25 cellular contexts compared by ENCODE assay signal in the genomic region with DNA sequence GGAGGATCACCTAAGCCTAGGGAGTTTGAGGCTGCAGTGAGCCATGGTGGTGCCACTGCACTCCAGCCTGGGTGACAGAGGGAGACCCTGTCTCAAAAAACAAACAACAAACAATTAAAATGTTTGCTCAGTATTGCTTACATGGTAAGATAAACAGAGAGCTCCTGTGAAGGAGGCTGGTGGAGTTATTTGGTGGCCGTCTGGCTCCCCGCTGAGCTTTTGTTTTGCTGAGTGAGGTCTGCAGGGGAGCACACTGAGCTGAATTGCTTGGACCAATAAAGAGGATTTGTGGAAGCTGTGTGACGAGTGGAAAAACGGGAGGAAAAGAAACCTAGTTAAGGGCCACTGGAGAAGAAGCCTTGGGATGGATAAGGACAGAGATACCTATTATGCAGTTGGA. TPM values are rescaled to one million over a fixed set of nuclear protein-coding genes. Genes with fewer than 3 reads are reported as not detected.
DNase-seq lines count a peak whose midpoint lies in the region; ATAC-seq lines count a peak whose summit lies in the region.
"Had no signal": no experiment of that assay in that cellular context is flagged by ENCODE, and none has a peak within 500 bp of the region (broad histone marks: within the 10 kb centered on the region; RNA-seq: fewer than 3 reads in every experiment).

No MANE protein-coding gene starts in this region.

- no peaks in the 10 kb centered on the region for H3K9me3 Mint-ChIP-seq in activated T-cell treated with anti-CD3 and anti-CD28 coated beads, Interleukin-2, amount 50 U/mL, for 72 hours
- H3K9me3 Mint-ChIP-seq: HFFc6, naive B cell had no signal

- peak overlapping the region; percentile 8; the same call in 1 of the 2 replicates for H3K4me3 ChIP-seq in HUES6 (ENCODE audit: low read depth, low read length)
- H3K4me3 ChIP-seq: BLaER1 treated with 17β-estradiol and CSF1 and Interleukin-3, amounts not matched to agents 10 nM and 100 nM; colonic mucosa; ovary; upper lobe of right lung had no signal

- H3K4me1 ChIP-seq in HUES6 (ENCODE audit: control insufficient read depth, insufficient read depth, low read length), result peaks cover 39% of the 10 kb centered on the region
- H3K4me1 ChIP-seq: colonic mucosa, upper lobe of right lung had no signal

- no peak overlapping the region for H3K4me3 Mint-ChIP-seq in activated T-cell treated with anti-CD3 and anti-CD28 coated beads, Interleukin-2, amount 50 U/mL, for 72 hours
- H3K4me3 Mint-ChIP-seq: activated CD8-positive, alpha-beta T cell treated with anti-CD3 and anti-CD28 coated beads, Interleukin-2, amount 10 ng/mL, durations not matched to agents 7 days and 5 days; HFFc6; naive B cell had no signal

- DNase-seq in COLO668 (lab: John Stamatoyannopoulos, UW; ENCODE audit: unreplicated experiment) (peak; percentile 86), NCI-H69 (lab: John Stamatoyannopoulos, UW) (peak; percentile 91), iPS DF 4.7 (ENCODE audit: extremely low read depth, low spot score) (peak; percentile 82), ureter (ENCODE audit: low spot score) (no peak), T-helper 1 cell (no peak), NCI-H1105 treated with DMSO at 0.1 percent for 48 hours (lab: John Stamatoyannopoulos, UW) (no peak)
- DNase-seq in activated T-cell treated with anti-CD3 and anti-CD28 coated beads, Interleukin-2, amount 50 U/mL, for 72 hours, result no peak
- DNase-seq: ACHN; activated CD4-positive, alpha-beta T cell treated with anti-CD3 and anti-CD28 coated beads for 1 hour; activated CD8-positive, alpha-beta T cell treated with anti-CD3 and anti-CD28 coated beads, Interleukin-2, amount 10 ng/mL, durations not matched to agents 7 days and 5 days; activated T-cell treated with anti-CD3 and anti-CD28 coated beads, Interleukin-2, amount 50 U/mL, for 1 hour; amygdala; colonic mucosa; GDM1; HFFc6; Karpas-422; naive B cell; ovary; right cardiac atrium; SIG-M5; stimulated activated CD4-positive, alpha-beta T cell treated with anti-CD3 and anti-CD28 coated beads, Interleukin-12 subunit alpha, Interleukin-12 subunit beta, amount 100 ng/mL, for 4 hours; upper lobe of right lung had no signal

- H3K4me1 Mint-ChIP-seq in activated T-cell treated with anti-CD3 and anti-CD28 coated beads, Interleukin-2, amount 50 U/mL, for 72 hours (ENCODE audit: low read depth), result no peaks in the 10 kb centered on the region
- H3K4me1 Mint-ChIP-seq: naive B cell had no signal

- H3K9me3 ChIP-seq in HUES6 (ENCODE audit: control insufficient read depth, insufficient read depth, low read depth, low read length), result no peaks in the 10 kb centered on the region
- H3K9me3 ChIP-seq: BLaER1 treated with 17β-estradiol and CSF1 and Interleukin-3, amounts not matched to agents 10 nM and 100 nM; colonic mucosa; ovary; upper lobe of right lung had no signal

- ATAC-seq in activated T-cell treated with anti-CD3 and anti-CD28 coated beads, Interleukin-2, amount 50 U/mL, for 72 hours (replicated peaks in 1 of 2), result no peak
- ATAC-seq: activated CD8-positive, alpha-beta T cell treated with anti-CD3 and anti-CD28 coated beads, Interleukin-2, amount 10 ng/mL, durations not matched to agents 7 days and 5 days; Panc1; right cardiac atrium; upper lobe of right lung had no signal

- no peak overlapping the region for H3K27ac ChIP-seq in HUES6 (ENCODE audit: low read depth, low read length)
- H3K27ac ChIP-seq: colonic mucosa, ovary, upper lobe of right lung had no signal

- 0 out of 2 replicates have a peak, but pooled peaks cover 6% of the 10 kb centered on the region for H3K27me3 ChIP-seq in HUES6 (ENCODE audit: control insufficient read depth, insufficient read depth, low read length)
- H3K27me3 ChIP-seq: BLaER1 treated with 17β-estradiol and CSF1 and Interleukin-3, amounts not matched to agents 10 nM and 100 nM; colonic mucosa; ovary; upper lobe of right lung had no signal

- H3K27me3 Mint-ChIP-seq in activated T-cell treated with anti-CD3 and anti-CD28 coated beads, Interleukin-2, amount 50 U/mL, for 72 hours (ENCODE audit: low read depth), result peaks cover 44% of the 10 kb centered on the region

- no peak overlapping the region for H3K9ac ChIP-seq in HUES6 (ENCODE audit: low read length)
- H3K9ac ChIP-seq: BLaER1 treated with 17β-estradiol and CSF1 and Interleukin-3, amounts not matched to agents 10 nM and 100 nM had no signal

- no peaks in the 10 kb centered on the region for H3K36me3 Mint-ChIP-seq in activated T-cell treated with anti-CD3 and anti-CD28 coated beads, Interleukin-2, amount 50 U/mL, for 72 hours (ENCODE audit: insufficient read depth in 2 of 2)
- H3K36me3 Mint-ChIP-seq: naive B cell had no signal

- no peak overlapping the region for H3K27ac Mint-ChIP-seq in activated T-cell treated with anti-CD3 and anti-CD28 coated beads, Interleukin-2, amount 50 U/mL, for 72 hours
- H3K27ac Mint-ChIP-seq: activated CD8-positive, alpha-beta T cell treated with anti-CD3 and anti-CD28 coated beads, Interleukin-2, amount 10 ng/mL, durations not matched to agents 7 days and 5 days; HFFc6; naive B cell had no signal

- H3K36me3 ChIP-seq in HUES6 (ENCODE audit: control insufficient read depth, insufficient read depth, low read length), result no peaks in the 10 kb centered on the region
- H3K36me3 ChIP-seq: BLaER1 treated with 17β-estradiol and CSF1 and Interleukin-3, amounts not matched to agents 10 nM and 100 nM; colonic mucosa; ovary; upper lobe of right lung had no signal

RNA-seq across cellular contexts. Expression of gene BMP6, which starts 41.1 kb away (rescaled TPM):
- total RNA-seq in ureter, result 1.8 TPM
- 1 to 10 TPM in 1 of 2 donors, under 1 TPM in 1; 0.65 to 2.2 TPM for total RNA-seq in activated T-cell treated with anti-CD3 and anti-CD28 coated beads, Interleukin-2, amount 50 U/mL, for 72 hours
- total RNA-seq: activated CD8-positive, alpha-beta T cell treated with anti-CD3 and anti-CD28 coated beads, Interleukin-2, amount 10 ng/mL, durations not matched to agents 7 days and 5 days had no signal

Comparison
In these comparisons a context has a peak if more than half of its experiments do, and no peak if none do; other contexts are left out.
1. DNase-seq: peak in COLO668 (single experiment), NCI-H69 (single experiment) and iPS DF 4.7 (single experiment); none in ureter (single experiment), T-helper 1 cell (0 of 5), NCI-H1105 treated with DMSO at 0.1 percent for 48 hours (single experiment) and activated T-cell treated with anti-CD3 and anti-CD28 coated beads, Interleukin-2, amount 50 U/mL, for 72 hours (0 of 2).